In genomic region chr12:108495054-108495453, GRCh38 we compare ENCODE assay signal across 8 cellular contexts. TPM values are rescaled to one million over a fixed set of nuclear protein-coding genes. Genes with fewer than 3 reads are reported as not detected.
DNase-seq lines count a peak whose midpoint lies in the region; ATAC-seq, FAIRE-seq and TF ChIP-seq lines count a peak whose summit lies in the region.

No MANE protein-coding gene starts in this region.

- TF ChIP-seq CTCF in SU-DHL-6 (IDR thresholded peaks at IDR 0.05; ENCODE audit: insufficient read depth, low read length, poor library complexity, severe bottlenecking): peak; percentile 66

- H3K79me2 ChIP-seq in SU-DHL-6 (ENCODE audit: insufficient read depth, low read length): no peaks in the 10 kb centered on the region

- H3K9me3 ChIP-seq in SU-DHL-6 (ENCODE audit: insufficient read depth, low read length): no peaks in the 10 kb centered on the region

- no peak overlapping the region for H3K4me2 ChIP-seq in SU-DHL-6 (ENCODE audit: low read depth, low read length, poor library complexity, severe bottlenecking)

- DNase-seq in CD1c-positive myeloid dendritic cell (ENCODE audit: extremely low spot score) (peak; percentile 55), GM19239 (ENCODE audit: insufficient read length, low spot score) (peak; percentile 37), iPS-NIHi11 (ENCODE audit: low spot score) (peak; percentile 66), SK-N-DZ (ENCODE audit: low spot score) (no peak)
- DNase-seq in NK-92 treated with Interleukin-12 subunit alpha and Interleukin-12 subunit beta, amount 100 ng/mL, for 24 hours (lab: John Stamatoyannopoulos, UW): no peak

- H3K27ac ChIP-seq in SU-DHL-6 (ENCODE audit: low read depth, low read length): no peak overlapping the region

- no peak overlapping the region for H2AFZ ChIP-seq in SU-DHL-6 (ENCODE audit: low read depth, low read length, severe bottlenecking)

- ATAC-seq in GM18909 (IDR thresholded peaks at IDR 0.05; ENCODE audit: poor library complexity, unreplicated experiment) (no peak), GM18867 (IDR thresholded peaks at IDR 0.05; ENCODE audit: unreplicated experiment) (no peak)

- H3K9me2 ChIP-seq in SU-DHL-6 (replicated peaks; ENCODE audit: insufficient read depth, low read length): no peaks in the 10 kb centered on the region

- H3K36me3 ChIP-seq in SU-DHL-6 (ENCODE audit: low read length): no peaks in the 10 kb centered on the region

- no peaks in the 10 kb centered on the region for H4K20me1 ChIP-seq in SU-DHL-6 (ENCODE audit: low read depth, low read length)

- H3K27me3 ChIP-seq in SU-DHL-6 (ENCODE audit: low read length): no peaks in the 10 kb centered on the region

- H3K9ac ChIP-seq in SU-DHL-6 (ENCODE audit: low read length): no peak overlapping the region

- no peaks in the 10 kb centered on the region for H3F3A ChIP-seq in SU-DHL-6 (ENCODE audit: insufficient read depth)

- FAIRE-seq in GM19239 (lab: Jason Lieb, UNC): peak; percentile 31

- H3K4me3 ChIP-seq in SU-DHL-6 (ENCODE audit: insufficient read depth, low read length, poor library complexity, severe bottlenecking): no peak overlapping the region

RNA-seq across cellular contexts. Expression of gene FICD, which starts 20.0 kb away (rescaled TPM):
- 2.5 and 2.6 TPM in 2 replicates for polyA plus RNA-seq in SK-N-DZ (2014; cell fraction: cytosol; rRNA removed)
- 4.2 and 5.0 TPM in 2 replicates for polyA plus RNA-seq in SK-N-DZ (2014; cell fraction: nucleus; rRNA removed)

Comparison
In these comparisons a context has a peak if more than half of its experiments do, and no peak if none do; other contexts are left out.
1. DNase-seq: peak in CD1c-positive myeloid dendritic cell (single experiment), GM19239 (single experiment) and iPS-NIHi11 (single experiment); none in NK-92 treated with Interleukin-12 subunit alpha and Interleukin-12 subunit beta, amount 100 ng/mL, for 24 hours (single experiment) and SK-N-DZ (single experiment).